Comparison of ENCODE assay signal across 8 cellular contexts in genomic region chr1:199684686-199685273, GRCh38.
A peak's percentile ranks its signal among the peaks of the same experiment; 100 is the strongest.
DNase-seq lines count a peak whose midpoint lies in the region; ATAC-seq, FAIRE-seq and TF ChIP-seq lines count a peak whose summit lies in the region.

No MANE protein-coding gene starts in this region.

- no peak overlapping the region for H3K4me3 Mint-ChIP-seq in CD4-positive, CD25-positive, alpha-beta regulatory T cell
- no peak overlapping the region for H3K4me3 Mint-ChIP-seq in nephron

- H3K9me3 ChIP-seq in CD4-positive, CD25-positive, alpha-beta regulatory T cell (ENCODE audit: control insufficient read depth in 2 of 2, low read length in 2 of 2) = no peaks in the 10 kb centered on the region
- H3K9me3 ChIP-seq in SK-N-MC (ENCODE audit: low read depth, low read length) = no peaks in the 10 kb centered on the region
- no peaks in the 10 kb centered on the region for H3K9me3 ChIP-seq in effector memory CD4-positive, alpha-beta T cell (ENCODE audit: control insufficient read depth, low read length)

- no peaks in the 10 kb centered on the region for H3K36me3 ChIP-seq in CD4-positive, CD25-positive, alpha-beta regulatory T cell (ENCODE audit: control insufficient read depth, insufficient read depth, low read length)
- H3K36me3 ChIP-seq in SK-N-MC (ENCODE audit: insufficient read depth, low read length) = no peaks in the 10 kb centered on the region
- H3K36me3 ChIP-seq in effector memory CD4-positive, alpha-beta T cell (ENCODE audit: control insufficient read depth, insufficient read depth, low read length) = no peaks in the 10 kb centered on the region

- H3K4me1 Mint-ChIP-seq in CD4-positive, CD25-positive, alpha-beta regulatory T cell = no peaks in the 10 kb centered on the region
- peaks cover 23% of the 10 kb centered on the region for H3K4me1 Mint-ChIP-seq in nephron

- H3K27me3 Mint-ChIP-seq in CD4-positive, CD25-positive, alpha-beta regulatory T cell = peaks cover 28% of the 10 kb centered on the region
- peaks cover 4% of the 10 kb centered on the region for H3K27me3 Mint-ChIP-seq in nephron (ENCODE audit: low read depth)

- peak; percentile 41 for FAIRE-seq in GM18507 (lab: Jason Lieb, UNC)

- H3K27ac Mint-ChIP-seq in CD4-positive, CD25-positive, alpha-beta regulatory T cell = no peak overlapping the region
- H3K27ac Mint-ChIP-seq in nephron = no peak overlapping the region

- peak in 2 of 3 donors; percentile 32 to 49 for DNase-seq in CD4-positive, CD25-positive, alpha-beta regulatory T cell
- DNase-seq in GM18507 (ENCODE audit: extremely low spot score, insufficient read length, low read depth) (no peak), NCI-H1105 treated with DMSO at 0.1 percent for 48 hours (lab: John Stamatoyannopoulos, UW) (peak; percentile 86), SK-N-MC (ENCODE audit: low read depth, low spot score) (peak; percentile 69)
- no peak for DNase-seq in effector memory CD4-positive, alpha-beta T cell

- H3K27ac ChIP-seq in CD4-positive, CD25-positive, alpha-beta regulatory T cell (ENCODE audit: insufficient read depth, low read length, poor library complexity, severe bottlenecking) = no peak overlapping the region
- no peak overlapping the region for H3K27ac ChIP-seq in SK-N-MC
- no peak overlapping the region for H3K27ac ChIP-seq in effector memory CD4-positive, alpha-beta T cell (ENCODE audit: insufficient read depth, low read length, poor library complexity, severe bottlenecking)

- peaks cover 3% of the 10 kb centered on the region for H3K27me3 ChIP-seq in CD4-positive, CD25-positive, alpha-beta regulatory T cell (ENCODE audit: control insufficient read depth, insufficient read depth, low read length)
- H3K27me3 ChIP-seq in effector memory CD4-positive, alpha-beta T cell (replicated peaks; ENCODE audit: control insufficient read depth, insufficient read depth, low read length, poor library complexity, severe bottlenecking) = no peaks in the 10 kb centered on the region

- H3K4me3 ChIP-seq in CD4-positive, CD25-positive, alpha-beta regulatory T cell (ENCODE audit: low read depth, low read length) = no peak overlapping the region
- no peak overlapping the region for H3K4me3 ChIP-seq in SK-N-MC
- H3K4me3 ChIP-seq in effector memory CD4-positive, alpha-beta T cell (ENCODE audit: insufficient read depth, low read depth, low read length, poor library complexity, severe bottlenecking) = no peak overlapping the region

- no peaks in the 10 kb centered on the region for H3K9me3 Mint-ChIP-seq in CD4-positive, CD25-positive, alpha-beta regulatory T cell
- H3K9me3 Mint-ChIP-seq in nephron = no peaks in the 10 kb centered on the region

- peak; percentile 84 to 92 (median 88) for TF ChIP-seq CTCF in nephron (IDR thresholded peaks at IDR 0.05; ENCODE audit: unreplicated experiment in 3 of 3)

- peak overlapping the region; percentile 13 for H3K9ac ChIP-seq in SK-N-MC (ENCODE audit: insufficient read length)

- H3K36me3 Mint-ChIP-seq in CD4-positive, CD25-positive, alpha-beta regulatory T cell = no peaks in the 10 kb centered on the region
- H3K36me3 Mint-ChIP-seq in nephron (ENCODE audit: low read depth) = no peaks in the 10 kb centered on the region

- H3K4me1 ChIP-seq in CD4-positive, CD25-positive, alpha-beta regulatory T cell (ENCODE audit: control insufficient read depth, insufficient read depth, low read length, poor library complexity, severe bottlenecking) = no peaks in the 10 kb centered on the region
- no peaks in the 10 kb centered on the region for H3K4me1 ChIP-seq in effector memory CD4-positive, alpha-beta T cell (ENCODE audit: control insufficient read depth, insufficient read depth, low read length, poor library complexity, severe bottlenecking)

- ATAC-seq in CD4-positive, CD25-positive, alpha-beta regulatory T cell (ENCODE audit: low read depth in 2 of 2) = peak; percentile 48 to 63
- ATAC-seq in HG02870 (IDR thresholded peaks at IDR 0.05; ENCODE audit: unreplicated experiment) (peak; percentile 93), esophagus mucosa (peak; percentile 81)

Comparison
In these comparisons a context has a peak if more than half of its experiments do, and no peak if none do; other contexts are left out.
1. DNase-seq: peak in CD4-positive, CD25-positive, alpha-beta regulatory T cell (2 of 3), NCI-H1105 treated with DMSO at 0.1 percent for 48 hours (single experiment) and SK-N-MC (single experiment); none in GM18507 (single experiment) and effector memory CD4-positive, alpha-beta T cell (0 of 3).
2. Peak in every context shown above with its lines, with median percentiles within 50 percentile points of each other: ATAC-seq.